1 cellular context compared by ENCODE assay signal in genomic region chr15:65087873-65088642, GRCh38.
TF ChIP-seq lines count a peak whose summit lies in the region.

No MANE protein-coding gene starts in this region.

TF ChIP-seq in GM23338, 12 proteins besides CTCF, POLR2A, EP300 and RAD21 (continued from another document):
- TF ChIP-seq POLR2AphosphoS5 (IDR thresholded peaks at IDR 0.05; ENCODE audit: low read depth) (no peak), JUNB (IDR thresholded peaks at IDR 0.05; ENCODE audit: unreplicated experiment) (no peak), ETS1 (IDR thresholded peaks at IDR 0.05) (no peak), EZH2phosphoT487 (IDR thresholded peaks at IDR 0.05; ENCODE audit: unreplicated experiment) (no peak), ZNF114 (CRISPR knock-in tag; IDR thresholded peaks at IDR 0.05) (no peak)
TF ChIP-seq in GM23338: peak in this region for 0.
